8 cellular contexts compared by ENCODE assay signal in genomic region chr22:28034760-28035401, GRCh38.
DNase-seq lines count a peak whose midpoint lies in the region; ATAC-seq, FAIRE-seq and TF ChIP-seq lines count a peak whose summit lies in the region.

No MANE protein-coding gene starts in this region.

- dilution Hi-C loops in endothelial cell of umbilical vein (cut with MboI; ENCODE audit: extremely low pct_ligation_motif_present, low sequenced_read_pairs): no loop called here

- peaks cover 0 to 11% (median 5%) of the 10 kb centered on the region in 5 donors for H3K27me3 Mint-ChIP-seq in naive thymus-derived CD8-positive, alpha-beta T cell

- peaks cover 7 to 20% (median 12%) of the 10 kb centered on the region in 4 donors for H3K4me1 Mint-ChIP-seq in naive thymus-derived CD8-positive, alpha-beta T cell

- FAIRE-seq in endothelial cell of umbilical vein (lab: Jason Lieb, UNC): peak; percentile 86

- no peaks in the 10 kb centered on the region for H3K27me3 ChIP-seq in endothelial cell of umbilical vein (ENCODE audit: control insufficient read depth in 2 of 2, insufficient read depth in 2 of 2, low read length in 2 of 2)

- BruUV-seq in endothelial cell of umbilical vein (replicated peaks; lab: Mats Ljungman, UMichigan): no TSS peak

- peaks cover 0 to 4% of the 10 kb centered on the region in 2 experiments; a peak in 1 of 3 replicates for H3K36me3 ChIP-seq in HEK293 (ENCODE audit: control insufficient read depth in 2 of 2, insufficient read depth in 1 of 2, low read length in 2 of 2)
- no peaks in the 10 kb centered on the region for H3K36me3 ChIP-seq in endothelial cell of umbilical vein (ENCODE audit: control insufficient read depth in 2 of 2, extremely low read depth in 1 of 2, insufficient read depth in 2 of 2, low read length in 2 of 2)

- no peaks in the 10 kb centered on the region for H3K79me2 ChIP-seq in endothelial cell of umbilical vein (ENCODE audit: control insufficient read depth, insufficient read depth, low read length)

- POLR2A ChIA-PET in HEK293 (lab: Yijun Ruan, JAX): interaction anchor here (0.6 to 0.9 kb wide), 2 partner anchors 15 to 1378 kb away, joined by 3 to 4 read pairs; no protein-coding TSS in a partner anchor
- POLR2A ChIA-PET in endothelial cell of umbilical vein (lab: Charles Lee): no interaction called here
- POLR2A ChIA-PET in naive thymus-derived CD8-positive, alpha-beta T cell (lab: Charles Lee): no interaction called here

- intact Hi-C loops in endothelial cell of umbilical vein (cut with micrococcal nuclease): no loop called here

- CTCF ChIA-PET in HEK293 (lab: Yijun Ruan, JAX): interaction anchor here (0.6 to 2.1 kb wide), 6 partner anchors 15 to 565 kb away, joined by 3 to 8 read pairs (median 3); no protein-coding TSS in a partner anchor
- CTCF ChIA-PET in endothelial cell of umbilical vein (lab: Charles Lee): interaction anchor here (1.0 to 4.5 kb wide), 6 partner anchors 8 to 558 kb away, joined by 3 to 25 read pairs (median 4); no protein-coding TSS in a partner anchor

- H2AFZ ChIP-seq in endothelial cell of umbilical vein (ENCODE audit: low read depth, low read length): no peak overlapping the region

- H3K4me3 Mint-ChIP-seq in naive thymus-derived CD8-positive, alpha-beta T cell: peak overlapping the region in 5 of 10 donors; percentile 3 to 19 (median 16)

- H3K9ac ChIP-seq in endothelial cell of umbilical vein (replicated peaks; ENCODE audit: extremely low read depth, insufficient read depth, low read length): no peak overlapping the region

- H3K9me3 ChIP-seq in HEK293 (ENCODE audit: control insufficient read depth, insufficient read depth, low read depth, low read length) (no peaks in the 10 kb centered on the region), endothelial cell of umbilical vein (replicated peaks; ENCODE audit: control insufficient read depth, insufficient read depth, low read length) (no peaks in the 10 kb centered on the region)

- no peak for TF ChIP-seq POLR2A in endothelial cell of umbilical vein (IDR thresholded peaks at IDR 0.05; ENCODE audit: low read depth, low read length)

- H3K9me1 ChIP-seq in endothelial cell of umbilical vein (replicated peaks; ENCODE audit: control insufficient read depth, extremely low read depth, insufficient read depth, low read length): no peaks in the 10 kb centered on the region

- DNase-seq in NCI-H446 treated with DMSO at 0.1 percent for 48 hours (lab: John Stamatoyannopoulos, UW) (peak; percentile 99), endothelial cell of umbilical vein (ENCODE audit: low read depth, low spot score) (peak; percentile 86), SW480 (ENCODE audit: low spot score) (no peak)
- DNase-seq in naive thymus-derived CD8-positive, alpha-beta T cell: peak in 7 of 10 donors; percentile 10 to 70 (median 44)
- DNase-seq in activated naive CD4-positive, alpha-beta T cell treated with Interleukin-2 at 50 U/mL for 16 hours: no peak

- ATAC-seq in naive thymus-derived CD8-positive, alpha-beta T cell: peak; percentile 47 to 70
- no peak for ATAC-seq in GM21737 (IDR thresholded peaks at IDR 0.05; ENCODE audit: unreplicated experiment)
- no peak for ATAC-seq in HG03097 (IDR thresholded peaks at IDR 0.05; ENCODE audit: low FRiP score, unreplicated experiment)

- H3K4me2 ChIP-seq in endothelial cell of umbilical vein (ENCODE audit: insufficient read depth, low read length): no peak overlapping the region

- no peaks in the 10 kb centered on the region for H4K20me1 ChIP-seq in endothelial cell of umbilical vein (replicated peaks; ENCODE audit: control insufficient read depth, extremely low read depth, insufficient read depth, low read length)

- H3K4me1 ChIP-seq in HEK293 (ENCODE audit: control insufficient read depth, insufficient read depth, low read length) (peaks cover 19% of the 10 kb centered on the region), endothelial cell of umbilical vein (ENCODE audit: control insufficient read depth, extremely low read depth, insufficient read depth, low read length) (peaks cover 41% of the 10 kb centered on the region)

- H3K27ac ChIP-seq in HEK293 (ENCODE audit: extremely low read depth, low read depth, low read length): peak overlapping the region; percentile 52
- H3K27ac ChIP-seq in endothelial cell of umbilical vein (ENCODE audit: insufficient read depth, low read depth, low read length): peak overlapping the region; percentile 0

- no peak overlapping the region for H3K4me3 ChIP-seq in HEK293 (ENCODE audit: low read depth, low read length)
- H3K4me3 ChIP-seq in endothelial cell of umbilical vein (replicated peaks in 1 of 3; ENCODE audit: insufficient read depth in 1 of 3, low read depth in 1 of 3, low read length in 3 of 3): no peak overlapping the region

- peaks cover 0 to 5% (median 0%) of the 10 kb centered on the region in 9 donors for H3K9me3 Mint-ChIP-seq in naive thymus-derived CD8-positive, alpha-beta T cell

- H3K27ac Mint-ChIP-seq in naive thymus-derived CD8-positive, alpha-beta T cell: peak overlapping the region in 3 of 10 donors; percentile 7 to 34 (median 11)

- H3K36me3 Mint-ChIP-seq in naive thymus-derived CD8-positive, alpha-beta T cell: peaks cover 0 to 3% (median 0%) of the 10 kb centered on the region in 3 donors

- TF ChIP-seq CTCF in HEK293 (tag by site-specific recombination; IDR thresholded peaks at IDR 0.05) (no peak), endothelial cell of umbilical vein (IDR thresholded peaks at IDR 0.05; ENCODE audit: extremely low read depth in 1 of 2, insufficient read depth in 1 of 2, low read depth in 1 of 2, low read length in 2 of 2) (no peak)

TF ChIP-seq in HEK293, 187 proteins besides CTCF, POLR2A, EP300 and RAD21 (continues in another document):
- no peak for TF ChIP-seq GLI2 (tag by site-specific recombination; IDR thresholded peaks at IDR 0.05; ENCODE audit: borderline replicate concordance, low read depth)
- TF ChIP-seq GFI1B (tag by site-specific recombination; IDR thresholded peaks at IDR 0.05): no peak
- TF ChIP-seq ZNF223 (tag by site-specific recombination; IDR thresholded peaks at IDR 0.05): no peak
- no peak for TF ChIP-seq GLIS2 (tag by site-specific recombination; IDR thresholded peaks at IDR 0.05)
- no peak for TF ChIP-seq ZNF596 (tag by site-specific recombination; IDR thresholded peaks at IDR 0.05)
- TF ChIP-seq ZNF76 (tag by site-specific recombination; IDR thresholded peaks at IDR 0.05; ENCODE audit: borderline replicate concordance, low read depth): no peak
- no peak for TF ChIP-seq KLF16 (tag by site-specific recombination; IDR thresholded peaks at IDR 0.05)
- peak; percentile 51; the same call in 1 of the 2 replicates for TF ChIP-seq ZNF692 (tag by site-specific recombination; IDR thresholded peaks at IDR 0.05)
- TF ChIP-seq ZNF555 (tag by site-specific recombination; conservative IDR thresholded peaks at IDR 0.05): no peak

TF ChIP-seq in endothelial cell of umbilical vein, 7 proteins besides CTCF, POLR2A, EP300 and RAD21:
- TF ChIP-seq MAX (IDR thresholded peaks at IDR 0.05; ENCODE audit: insufficient read depth, insufficient read length) (no peak), POLR2AphosphoS5 (IDR thresholded peaks at IDR 0.05; ENCODE audit: insufficient read depth, low read depth, low read length) (no peak), GATA2 (IDR thresholded peaks at IDR 0.05; ENCODE audit: insufficient read depth, insufficient read length, low read depth, low read length) (no peak), MYC (IDR thresholded peaks at IDR 0.05; ENCODE audit: low read depth, low read length) (no peak), FOS (IDR thresholded peaks at IDR 0.05; ENCODE audit: borderline replicate concordance, insufficient read depth, low read length) (no peak), EZH2 (IDR thresholded peaks at IDR 0.05; ENCODE audit: borderline replicate concordance, low read depth, low read length, severe bottlenecking) (no peak)

Comparison
In these comparisons a context has a peak if more than half of its experiments do, and no peak if none do; other contexts are left out.
1. DNase-seq: peak in NCI-H446 treated with DMSO at 0.1 percent for 48 hours (single experiment), endothelial cell of umbilical vein (single experiment) and naive thymus-derived CD8-positive, alpha-beta T cell (7 of 10); none in activated naive CD4-positive, alpha-beta T cell treated with Interleukin-2 at 50 U/mL for 16 hours (single experiment) and SW480 (single experiment).
2. ATAC-seq: peak in naive thymus-derived CD8-positive, alpha-beta T cell (2 of 2); none in GM21737 (single experiment) and HG03097 (single experiment).